ENCODE assay signal across 24 cellular contexts in genomic region chr19:44930088-44930487, GRCh38. TPM values are rescaled to one million over a fixed set of nuclear protein-coding genes. Genes with fewer than 3 reads are reported as not detected.
A peak's percentile ranks its signal among the peaks of the same experiment; 100 is the strongest.
DNase-seq lines count a peak whose midpoint lies in the region; ATAC-seq, FAIRE-seq and TF ChIP-seq lines count a peak whose summit lies in the region.
"Had no signal": no experiment of that assay in that cellular context is flagged by ENCODE, and none has a peak within 500 bp of the region (broad histone marks: within the 10 kb centered on the region; RNA-seq: fewer than 3 reads in every experiment).

No MANE protein-coding gene starts in this region.

- H3K18ac ChIP-seq in neuronal stem cell (ENCODE audit: low read length) = peak overlapping the region; percentile 64

- H3K9ac ChIP-seq in liver (ENCODE audit: low read depth in 1 of 2, low read length in 2 of 2) (no peak overlapping the region), neuronal stem cell (ENCODE audit: low read depth, low read length, poor library complexity) (no peak overlapping the region)
- H3K9ac ChIP-seq: BLaER1 had no signal

- TF ChIP-seq CTCF in liver (IDR thresholded peaks at IDR 0.05; ENCODE audit: low read depth, low read length, missing input control) = no peak

- H4K8ac ChIP-seq in neuronal stem cell (ENCODE audit: low read depth, low read length) = no peak overlapping the region

- no peak for ATAC-seq in Right ventricle myocardium inferior
- peak; percentile 38 for ATAC-seq in left lobe of liver
- ATAC-seq in HG02981 (IDR thresholded peaks at IDR 0.05; ENCODE audit: unreplicated experiment) = no peak
- ATAC-seq: A549; CD8-positive, alpha-beta T cell had no signal

- H3K9me3 ChIP-seq in liver (ENCODE audit: control insufficient read depth in 4 of 4, low read length in 3 of 4) (no peaks in the 10 kb centered on the region), neuronal stem cell (replicated peaks in 1 of 2; ENCODE audit: control insufficient read depth in 2 of 2, insufficient read depth in 1 of 2, low read depth in 1 of 2, low read length in 2 of 2) (no peaks in the 10 kb centered on the region)
- H3K9me3 ChIP-seq: A549, BE2C, BLaER1, Caco-2 had no signal

- peak overlapping the region; percentile 32 to 39 for H3K27ac ChIP-seq in liver (ENCODE audit: low read depth in 1 of 2, low read length in 2 of 2)
- no peak overlapping the region for H3K27ac ChIP-seq in neuronal stem cell (replicated peaks; ENCODE audit: low read length)
- H3K27ac ChIP-seq: 22Rv1, A549, BLaER1, C4-2B had no signal

- H2BK120ac ChIP-seq in neuronal stem cell (ENCODE audit: low read depth, low read length) = no peak overlapping the region

- H3K79me1 ChIP-seq in neuronal stem cell (ENCODE audit: low read depth, low read length) = no peaks in the 10 kb centered on the region

- H3K4me1 ChIP-seq in liver (ENCODE audit: control insufficient read depth in 4 of 4, insufficient read depth in 4 of 4, low read length in 3 of 4) (peaks cover 21 to 49% (median 37%) of the 10 kb centered on the region in 4 donors), neuronal stem cell (ENCODE audit: control insufficient read depth in 2 of 2, insufficient read depth in 1 of 2, low read depth in 1 of 2, low read length in 2 of 2) (peaks cover 0 to 2% of the 10 kb centered on the region in 2 donors)
- H3K4me1 ChIP-seq: BE2C, Caco-2 had no signal

- WGBS in liver = 34% methylated on average over 7 of the region's 7 CpGs
- WGBS in neuronal stem cell (ENCODE audit: extremely low coverage in 2 of 2, insufficient read length in 2 of 2, insufficient replicate concordance in 1 of 2), 2 donors = no CpG with 5 or more reads among the region's 7 CpGs

- H3K4me3 ChIP-seq in liver (ENCODE audit: low read depth in 1 of 3, low read length in 3 of 3) (no peak overlapping the region), neuronal stem cell (ENCODE audit: low read length in 2 of 2) (no peak overlapping the region)
- H3K4me3 ChIP-seq: A549, BLaER1 had no signal

- no peak for TF ChIP-seq POLR2A in GM12891 (IDR thresholded peaks at IDR 0.05; ENCODE audit: low read depth, low read length)

- intact Hi-C loops in Right ventricle myocardium inferior (cut with DNase I) = no loop called here
- intact Hi-C loops in cardiac septum (cut with DNase I) = no loop called here

- H3K4ac ChIP-seq in neuronal stem cell (ENCODE audit: low read length) = no peak overlapping the region

- no peak overlapping the region for H2BK12ac ChIP-seq in neuronal stem cell (ENCODE audit: low read length)

- no peak overlapping the region for H3K4me2 ChIP-seq in neuronal stem cell (ENCODE audit: insufficient read depth, low read length, poor library complexity, severe bottlenecking)
- H3K4me2 ChIP-seq: A549, BLaER1 had no signal

- H3K36me3 ChIP-seq in liver (ENCODE audit: control insufficient read depth in 4 of 4, insufficient read depth in 3 of 4, low read depth in 1 of 4, low read length in 3 of 4) = no peaks in the 10 kb centered on the region
- no peaks in the 10 kb centered on the region for H3K36me3 ChIP-seq in neuronal stem cell (replicated peaks in 1 of 2; ENCODE audit: control insufficient read depth in 2 of 2, insufficient read depth in 2 of 2, low read length in 2 of 2)
- H3K36me3 ChIP-seq: BE2C, BLaER1 had no signal

- DNase-seq in Right ventricle myocardium inferior (ENCODE audit: missing footprints) (peak; percentile 7), cardiac septum (ENCODE audit: low spot score) (no peak), left lobe of liver (ENCODE audit: low spot score) (peak; percentile 69), neuronal stem cell (ENCODE audit: low spot score) (no peak), GM12891 (ENCODE audit: insufficient read length, low spot score) (no peak), cortex of kidney (lab: John Stamatoyannopoulos, UW) (no peak)
- DNase-seq: BE2C; Caco-2; Calu3; CD4-positive, alpha-beta T cell; CD8-positive, alpha-beta T cell; DMS79 treated with DMSO at 0.1 percent for 48 hours; GF-D8 had no signal

- no peak overlapping the region for H2BK5ac ChIP-seq in neuronal stem cell (ENCODE audit: low read length)

- H3K27me3 ChIP-seq in liver (ENCODE audit: control insufficient read depth in 4 of 4, insufficient read depth in 4 of 4, low read length in 3 of 4) (no peaks in the 10 kb centered on the region), neuronal stem cell (ENCODE audit: control insufficient read depth in 3 of 3, insufficient read depth in 3 of 3, low read depth in 1 of 3, low read length in 3 of 3) (no peaks in the 10 kb centered on the region)
- H3K27me3 ChIP-seq: BE2C, BLaER1 had no signal

- peak in 1 of 2 donors; percentile 48 for TF ChIP-seq RAD21 in liver (IDR thresholded peaks at IDR 0.05)

- no peak overlapping the region for H3K14ac ChIP-seq in neuronal stem cell (ENCODE audit: low read length)

- FAIRE-seq in GM12891 (lab: Jason Lieb, UNC) = no peak
- FAIRE-seq: A549, D721Med, G401.6, GM12892, GM18507 had no signal

- no peak overlapping the region for H2BK15ac ChIP-seq in neuronal stem cell (ENCODE audit: low read length)

- no peak overlapping the region for H4K91ac ChIP-seq in neuronal stem cell (ENCODE audit: low read depth, low read length, poor library complexity)

- H2AFZ ChIP-seq in neuronal stem cell (ENCODE audit: low read length) = no peak overlapping the region

- no peak overlapping the region for H3K23ac ChIP-seq in neuronal stem cell (ENCODE audit: low read depth, low read length, poor library complexity)

- H2AK5ac ChIP-seq in neuronal stem cell (ENCODE audit: low read depth, low read length) = peak overlapping the region; percentile 81

TF ChIP-seq in liver, 16 proteins besides CTCF, POLR2A, EP300 and RAD21 (continues in another document):
- peak in 1 of 2 donors; percentile 43 for TF ChIP-seq JUND (IDR thresholded peaks at IDR 0.05)
- peak; percentile 79 for TF ChIP-seq SP1 (IDR thresholded peaks at IDR 0.05)
- TF ChIP-seq HNF4A (conservative IDR thresholded peaks at IDR 0.05) = peak; percentile 80 to 91
- TF ChIP-seq FOXA2 (IDR thresholded peaks at IDR 0.05) = peak; percentile 14
- no peak for TF ChIP-seq FOXA1 (IDR thresholded peaks at IDR 0.05)
- TF ChIP-seq YY1 (IDR thresholded peaks at IDR 0.05) = peak; percentile 44
- TF ChIP-seq NR2F2 (IDR thresholded peaks at IDR 0.05) = no peak

TF ChIP-seq in GM12891, 5 proteins besides CTCF, POLR2A, EP300 and RAD21:
- TF ChIP-seq POU2F2 (IDR thresholded peaks at IDR 0.05; ENCODE audit: low read depth, low read length) (no peak), SPI1 (IDR thresholded peaks at IDR 0.05; ENCODE audit: low read depth, low read length) (no peak), PAX5 (IDR thresholded peaks at IDR 0.05; ENCODE audit: insufficient read depth, low read length, severe bottlenecking) (no peak), POLR2AphosphoS5 (IDR thresholded peaks at IDR 0.05; ENCODE audit: low read depth, low read length) (no peak), TAF1 (IDR thresholded peaks at IDR 0.05; ENCODE audit: low read depth, low read length) (no peak)
TF ChIP-seq in GM12891: peak in this region for 0.

RNA-seq across cellular contexts. Expression of gene APOC4, which starts 11.9 kb away (rescaled TPM):
- total RNA-seq in Right ventricle myocardium inferior (not detected), cardiac septum (not detected), left lobe of liver (297 TPM), liver (100 to 1,000 TPM in 1 of 2 donors, 1 to 10 TPM in 1; 1.0 to 131 TPM)
- polyA plus RNA-seq in liver = 100 to 1,000 TPM; 418 to 420 TPM
- not detected for polyA plus RNA-seq in neuronal stem cell (2013, experiment 1 of 2)
- polyA plus RNA-seq in neuronal stem cell (2013, experiment 2 of 2) = not detected
- polyA plus RNA-seq in GM12891 (2012; ENCODE audit: low read depth, missing spikeins) = 0.28 TPM
- total RNA-seq: A172; Caco-2; Calu3; CD4-positive, alpha-beta T cell; CD8-positive, alpha-beta T cell had no signal
- polyA plus RNA-seq: A549 had no signal

RNA-seq across cellular contexts. Expression of gene APOC1, which starts 15.7 kb away (rescaled TPM):
- total RNA-seq in Right ventricle myocardium inferior (1.4 TPM), cardiac septum (7.3 TPM), left lobe of liver (6,817 TPM), liver (1,000 to 10,000 TPM in 1 of 2 donors, 100 to 1,000 TPM in 1; 612 to 1,996 TPM)
- over 10,000 TPM in 1 of 2 donors, 1,000 to 10,000 TPM in 1; 3,937 to 10,095 TPM for polyA plus RNA-seq in liver
- 128 TPM for polyA plus RNA-seq in neuronal stem cell (2013, experiment 1 of 2)
- 116 TPM for polyA plus RNA-seq in neuronal stem cell (2013, experiment 2 of 2)
- polyA plus RNA-seq in GM12891 (2012; ENCODE audit: low read depth, missing spikeins) = 9.0 TPM
- total RNA-seq: A172; CD4-positive, alpha-beta T cell; CD8-positive, alpha-beta T cell had no signal

RNA-seq across cellular contexts. Expression of gene APOC2, which starts 15.8 kb away (rescaled TPM):
- not detected for total RNA-seq in Right ventricle myocardium inferior
- not detected for total RNA-seq in cardiac septum
- 1,677 TPM for total RNA-seq in left lobe of liver
- total RNA-seq in liver = 1,000 to 10,000 TPM in 1 of 2 donors, 100 to 1,000 TPM in 1; 660 to 1,200 TPM
- 1,000 to 10,000 TPM; 2,878 to 3,399 TPM for polyA plus RNA-seq in liver
- polyA plus RNA-seq in neuronal stem cell (2013, experiment 1 of 2) = 0.08 TPM
- polyA plus RNA-seq in neuronal stem cell (2013, experiment 2 of 2) = 0.08 TPM
- polyA plus RNA-seq in GM12891 (2012; ENCODE audit: low read depth, missing spikeins) = not detected
- total RNA-seq: A172; Caco-2; Calu3; CD4-positive, alpha-beta T cell; CD8-positive, alpha-beta T cell had no signal

RNA-seq across cellular contexts. Expression of gene APOE, which starts 24.5 kb away (rescaled TPM):
- total RNA-seq in Right ventricle myocardium inferior (9.9 TPM), cardiac septum (26.6 TPM), left lobe of liver (5,009 TPM), liver (1,000 to 10,000 TPM; 1,884 to 3,491 TPM)
- 1,000 to 10,000 TPM; 3,935 to 5,263 TPM for polyA plus RNA-seq in liver
- polyA plus RNA-seq in neuronal stem cell (2013, experiment 1 of 2) = 121 TPM
- polyA plus RNA-seq in neuronal stem cell (2013, experiment 2 of 2) = 119 TPM
- 0.64 TPM for polyA plus RNA-seq in GM12891 (2012; ENCODE audit: low read depth, missing spikeins)

RNA-seq across cellular contexts. Expression of gene CLPTM1, which starts 25.1 kb away (rescaled TPM):
- total RNA-seq in Right ventricle myocardium inferior = 90.1 TPM
- total RNA-seq in cardiac septum = 87.4 TPM
- 92.6 TPM for total RNA-seq in left lobe of liver
- total RNA-seq in liver = 10 to 100 TPM; 46.2 to 56.7 TPM
- 10 to 100 TPM; 35.8 to 94.5 TPM for polyA plus RNA-seq in liver
- 44.5 TPM for polyA plus RNA-seq in neuronal stem cell (2013, experiment 1 of 2)
- 42.3 TPM for polyA plus RNA-seq in neuronal stem cell (2013, experiment 2 of 2)
- 34.0 TPM for polyA plus RNA-seq in GM12891 (2012; ENCODE audit: low read depth, missing spikeins)

Comparison
In these comparisons a context has a peak if more than half of its experiments do, and no peak if none do; other contexts are left out.
1. DNase-seq: peak in Right ventricle myocardium inferior (single experiment) and left lobe of liver (single experiment); none in cardiac septum (single experiment), neuronal stem cell (single experiment), GM12891 (single experiment) and cortex of kidney (single experiment).
2. RNA of gene APOC1, which starts 15.7 kb away (total RNA-seq): 6,817 TPM in left lobe of liver (single experiment) and 612 to 1,996 TPM in liver; 7.3 TPM in cardiac septum (single experiment) and 1.4 TPM in Right ventricle myocardium inferior (single experiment); every median in the first group is over 10 times any median in the second.
3. RNA of gene APOC2, which starts 15.8 kb away (total RNA-seq): 1,677 TPM in left lobe of liver (single experiment) and 660 to 1,200 TPM in liver; not detected in Right ventricle myocardium inferior (single experiment) and not detected in cardiac septum (single experiment); every median in the first group is over 100 times any median in the second.